In genomic region chr5:115718853-115719252, GRCh38 we compare ENCODE assay signal across 22 cellular contexts.
"Had no signal": no experiment of that assay in that cellular context is flagged by ENCODE, and none has a peak within 500 bp of the region (broad histone marks: within the 10 kb centered on the region; RNA-seq: fewer than 3 reads in every experiment).

No MANE protein-coding gene starts in this region.

- ATAC-seq: activated CD4-positive, CD25-positive, alpha-beta regulatory T cell treated with anti-CD3 and anti-CD28 coated beads, Interleukin-2, amount 50 U/mL, for 24 hours; activated CD8-positive, alpha-beta T cell treated with anti-CD3 and anti-CD28 coated beads for 36 hours; activated T-cell treated with anti-CD3 and anti-CD28 coated beads, Interleukin-2, amount 50 U/mL, for 72 hours; K562 had no signal

- H3K27me3 ChIP-seq: adrenal gland, Peyer's patch had no signal

- H3K4me1 ChIP-seq: adrenal gland, Peyer's patch had no signal

- H3K4me3 ChIP-seq: adrenal gland, K562, Peyer's patch had no signal

- H3K36me3 ChIP-seq: adrenal gland, Peyer's patch had no signal

- H3K9me3 ChIP-seq: adrenal gland, Peyer's patch had no signal

- DNase-seq: activated CD4-positive, alpha-beta T cell treated with anti-CD3 and anti-CD28 coated beads for 4 hours; activated CD8-positive, alpha-beta memory T cell treated with anti-CD3 and anti-CD28 coated beads, Interleukin-2, amount 50 U/mL, for 4 hours; activated CD8-positive, alpha-beta T cell treated with anti-CD3 and anti-CD28 coated beads for 36 hours; activated gamma-delta T cell treated with Interleukin-2 at 50 U/mL for 16 hours; activated naive CD4-positive, alpha-beta T cell treated with anti-CD3 and anti-CD28 coated beads, Interleukin-2, amount 10 ng/mL, durations not matched to agents 7 days and 5 days; activated naive CD8-positive, alpha-beta T cell treated with anti-CD3 and anti-CD28 coated beads for 36 hours; activated T-cell treated with anti-CD3 and anti-CD28 coated beads, Interleukin-2, amount 50 U/mL, for 72 hours; adrenal gland; anterior cingulate cortex; Karpas-422; MM.1S; NCI-H1105; NCI-H1436; NCI-H1694 treated with DMSO at 0.1 percent for 48 hours; NCI-H2029 treated with DMSO at 0.1 percent for 48 hours; NCI-H510A treated with DMSO at 0.1 percent for 48 hours; NCI-H69; Peyer's patch; SHP77 treated with DMSO at 0.1 percent for 48 hours had no signal

- H3K27ac ChIP-seq: adrenal gland, Peyer's patch, RWPE1 had no signal
